8 cellular contexts compared by ENCODE assay signal in the genomic region with DNA sequence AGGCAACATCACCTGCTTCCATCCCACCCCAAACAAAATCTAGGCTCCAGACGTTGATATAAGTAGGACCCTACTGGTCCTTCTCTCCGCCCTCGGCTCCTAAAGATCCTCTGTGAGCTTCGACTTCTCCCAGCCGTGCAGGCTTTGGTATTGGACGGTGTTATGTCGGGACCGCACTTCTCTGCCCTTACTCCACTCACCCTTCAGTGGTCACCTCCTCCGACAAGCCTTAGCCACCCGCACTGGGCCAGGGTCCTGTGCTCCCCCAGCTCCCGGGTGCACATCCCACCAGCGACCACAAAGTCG. TPM values are rescaled to one million over a fixed set of nuclear protein-coding genes. Genes with fewer than 3 reads are reported as not detected.
DNase-seq lines count a peak whose midpoint lies in the region; TF ChIP-seq lines count a peak whose summit lies in the region.

No MANE protein-coding gene starts in this region.

- H3K9me3 Mint-ChIP-seq in CD14-positive monocyte (peaks cover 0 to 1% (median 0%) of the 10 kb centered on the region in 7 donors), endothelial cell (ENCODE audit: unreplicated experiment) (no peaks in the 10 kb centered on the region)

- H3K27ac Mint-ChIP-seq in CD14-positive monocyte (peak overlapping the region in 6 of 7 donors; percentile 91 to 98 (median 96)), endothelial cell (ENCODE audit: unreplicated experiment) (peak overlapping the region; percentile 61)

- no peaks in the 10 kb centered on the region for H3K27me3 ChIP-seq in OCI-LY3 (ENCODE audit: low read depth, low read length)
- no peaks in the 10 kb centered on the region for H3K27me3 ChIP-seq in neuron (ENCODE audit: insufficient read depth, low read length)

- peak overlapping the region; percentile 93 for H3K4me3 ChIP-seq in OCI-LY3 (ENCODE audit: low read length)
- peak overlapping the region; percentile 79 for H3K4me3 ChIP-seq in neuron (ENCODE audit: low read length)

- H3K4me3 Mint-ChIP-seq in CD14-positive monocyte (peak overlapping the region; percentile 98 to 99), endothelial cell (ENCODE audit: unreplicated experiment) (peak overlapping the region; percentile 98)

- no peak for TF ChIP-seq CTCF in CD14-positive monocyte (IDR thresholded peaks at IDR 0.05)
- TF ChIP-seq CTCF in OCI-LY3 (IDR thresholded peaks at IDR 0.05; ENCODE audit: low read depth, low read length): no peak
- no peak for TF ChIP-seq CTCF in endothelial cell (IDR thresholded peaks at IDR 0.05; ENCODE audit: unreplicated experiment)

- H3K27me3 Mint-ChIP-seq in CD14-positive monocyte (ENCODE audit: low read depth in 3 of 3) (peaks cover 0 to 2% (median 0%) of the 10 kb centered on the region in 3 donors), endothelial cell (ENCODE audit: unreplicated experiment) (peaks cover 36% of the 10 kb centered on the region)

- H3K79me2 ChIP-seq in OCI-LY3 (ENCODE audit: low read length): peaks cover 42% of the 10 kb centered on the region

- DNase-seq in CD14-positive monocyte (ENCODE audit: low spot score): peak; percentile 21
- DNase-seq in endothelial cell (ENCODE audit: low spot score): no peak
- no peak for DNase-seq in ACHN
- no peak for DNase-seq in putamen (ENCODE audit: low spot score)
- DNase-seq in NCI-H1436 (lab: John Stamatoyannopoulos, UW): no peak
- no peak for DNase-seq in DMS79 treated with DMSO at 0.1 percent for 48 hours (lab: John Stamatoyannopoulos, UW)

- intact Hi-C loops in CD14-positive monocyte (cut with micrococcal nuclease): loop anchor here (5.0 to 10.0 kb wide), 5 partner anchors 43 to 128 kb away; partner anchors contain the start of genes EDC4 (in 1 of the 2), PSKH1 (in 1 of the 2), RANBP10 (in 1 of the 2) and TSNAXIP1 (in 1 of the 2)

- H3K9me3 ChIP-seq in OCI-LY3 (ENCODE audit: insufficient read depth, low read length): no peaks in the 10 kb centered on the region
- no peaks in the 10 kb centered on the region for H3K9me3 ChIP-seq in neuron (ENCODE audit: low read length)

- H3K4me1 ChIP-seq in OCI-LY3 (ENCODE audit: low read length): peaks cover 19% of the 10 kb centered on the region
- H3K4me1 ChIP-seq in neuron (ENCODE audit: insufficient read depth, low read length): peaks cover 18% of the 10 kb centered on the region

- peak overlapping the region; percentile 48; the same call in 1 of the 2 replicates for H3K9ac ChIP-seq in OCI-LY3 (ENCODE audit: low read length)

- H3K4me1 Mint-ChIP-seq in CD14-positive monocyte: peaks cover 32% of the 10 kb centered on the region
- H3K4me1 Mint-ChIP-seq in endothelial cell (ENCODE audit: unreplicated experiment): peaks cover 18% of the 10 kb centered on the region

- H2AFZ ChIP-seq in OCI-LY3 (ENCODE audit: low read depth, low read length) (no peak overlapping the region), neuron (ENCODE audit: low read depth, low read length) (peak overlapping the region; percentile 15)

- in situ Hi-C loops in ACHN (cut with HindIII; ENCODE audit: low pct_ligation_motif_present, low pct_unique_long_range_greater_than_20kb, low sequenced_read_pairs): no loop called here

- H3K36me3 ChIP-seq in OCI-LY3 (replicated peaks; ENCODE audit: low read depth, low read length): peaks cover 54% of the 10 kb centered on the region
- H3K36me3 ChIP-seq in neuron (ENCODE audit: insufficient read depth, low read length): peaks cover 15% of the 10 kb centered on the region

- H3K4me2 ChIP-seq in OCI-LY3 (ENCODE audit: low read length): peak overlapping the region; percentile 96

- H3K27ac ChIP-seq in OCI-LY3 (ENCODE audit: low read length): peak overlapping the region; percentile 16; the same call in 1 of the 2 replicates

- peaks cover 8% of the 10 kb centered on the region for H4K20me1 ChIP-seq in OCI-LY3 (ENCODE audit: insufficient read depth, low read length)

- H3K36me3 Mint-ChIP-seq in CD14-positive monocyte: peaks cover 36 to 65% of the 10 kb centered on the region in 2 donors
- H3K36me3 Mint-ChIP-seq in endothelial cell (ENCODE audit: low read depth, unreplicated experiment): peaks cover 8% of the 10 kb centered on the region

RNA-seq across cellular contexts. Expression of gene PSMB10, which starts 1.6 kb away (rescaled TPM):
- polyA plus RNA-seq in CD14-positive monocyte: 100 to 1,000 TPM; 609 to 798 TPM
- 15.3 TPM for total RNA-seq in endothelial cell (ENCODE audit: unreplicated experiment)

RNA-seq across cellular contexts. Expression of gene CTRL, which starts 3.4 kb away (rescaled TPM):
- polyA plus RNA-seq in CD14-positive monocyte: 1 to 10 TPM in 1 of 2 donors, under 1 TPM in 1; 0.69 to 1.6 TPM
- total RNA-seq in endothelial cell (ENCODE audit: unreplicated experiment): 0.56 TPM

RNA-seq across cellular contexts. Expression of gene LCAT, which starts 8.9 kb away (rescaled TPM):
- polyA plus RNA-seq in CD14-positive monocyte: under 1 TPM in 1 of 2 donors, not detected in 1; 0.17 TPM
- 17.0 TPM for total RNA-seq in endothelial cell (ENCODE audit: unreplicated experiment)

RNA-seq across cellular contexts. Expression of gene SLC12A4, which starts 33.4 kb away (rescaled TPM):
- polyA plus RNA-seq in CD14-positive monocyte: 1 to 10 TPM; 7.3 to 7.7 TPM
- 44.2 TPM for total RNA-seq in endothelial cell (ENCODE audit: unreplicated experiment)

RNA-seq across cellular contexts. Expression of gene PSKH1, which starts 42.0 kb away (rescaled TPM):
- polyA plus RNA-seq in CD14-positive monocyte: 10 to 100 TPM; 11.0 to 19.7 TPM
- 47.5 TPM for total RNA-seq in endothelial cell (ENCODE audit: unreplicated experiment)
